In genomic region chr11:69326622-69327219, GRCh38 we compare ENCODE assay signal across 17 cellular contexts. TPM values are rescaled to one million over a fixed set of nuclear protein-coding genes. Genes with fewer than 3 reads are reported as not detected.
A peak's percentile ranks its signal among the peaks of the same experiment; 100 is the strongest.
DNase-seq lines count a peak whose midpoint lies in the region; ATAC-seq and TF ChIP-seq lines count a peak whose summit lies in the region.
"Had no signal": no experiment of that assay in that cellular context is flagged by ENCODE, and none has a peak within 500 bp of the region (broad histone marks: within the 10 kb centered on the region; RNA-seq: fewer than 3 reads in every experiment).

No MANE protein-coding gene starts in this region.

- ATAC-seq in natural killer cell: no peak
- no peak for ATAC-seq in natural killer cell treated with Interleukin-12 subunit alpha and Interleukin-12 subunit beta and Interleukin-15 and Interleukin-18, amount 100 ng/mL, for 72 hours
- no peak for ATAC-seq in sciatic nerve
- no peak for ATAC-seq in HG02852 (IDR thresholded peaks at IDR 0.05; ENCODE audit: unreplicated experiment)
- ATAC-seq: HepG2 had no signal

- no peaks in the 10 kb centered on the region for H3K4me1 Mint-ChIP-seq in natural killer cell
- H3K4me1 Mint-ChIP-seq in natural killer cell treated with Interleukin-12 subunit alpha and Interleukin-12 subunit beta and Interleukin-15 and Interleukin-18, amount 100 ng/mL, for 72 hours (ENCODE audit: low read depth in 2 of 2): peaks cover 0 to 3% of the 10 kb centered on the region in 2 donors

- intact Hi-C loops in natural killer cell (cut with micrococcal nuclease) (no loop called here), sciatic nerve (cut with DNase I) (no loop called here)

- H3K27ac ChIP-seq in coronary artery: no peak overlapping the region
- H3K27ac ChIP-seq: C4-2B, KMS-11 had no signal

- no peak overlapping the region for H3K27ac Mint-ChIP-seq in natural killer cell
- no peak overlapping the region for H3K27ac Mint-ChIP-seq in natural killer cell treated with Interleukin-12 subunit alpha and Interleukin-12 subunit beta and Interleukin-15 and Interleukin-18, amount 100 ng/mL, for 72 hours

- no peaks in the 10 kb centered on the region for H3K36me3 Mint-ChIP-seq in natural killer cell
- no peaks in the 10 kb centered on the region for H3K36me3 Mint-ChIP-seq in natural killer cell treated with Interleukin-12 subunit alpha and Interleukin-12 subunit beta and Interleukin-15 and Interleukin-18, amount 100 ng/mL, for 72 hours

- no peak for TF ChIP-seq CTCF in natural killer cell (IDR thresholded peaks at IDR 0.05)
- no peak for TF ChIP-seq CTCF in coronary artery (IDR thresholded peaks at IDR 0.05)

- peaks cover 6 to 9% of the 10 kb centered on the region in 2 donors for H3K27me3 Mint-ChIP-seq in natural killer cell (ENCODE audit: low read depth in 2 of 2)
- H3K27me3 Mint-ChIP-seq in natural killer cell treated with Interleukin-12 subunit alpha and Interleukin-12 subunit beta and Interleukin-15 and Interleukin-18, amount 100 ng/mL, for 72 hours: peaks cover 3 to 7% of the 10 kb centered on the region in 2 donors

- no peak overlapping the region for H3K4me3 ChIP-seq in coronary artery

- DNase-seq in natural killer cell (peak; percentile 7), coronary artery (ENCODE audit: low spot score) (peak; percentile 26), sciatic nerve (ENCODE audit: low spot score) (peak; percentile 17), OCI-M2 (lab: John Stamatoyannopoulos, UW; ENCODE audit: unreplicated experiment) (no peak), nucleus accumbens (lab: John Stamatoyannopoulos, UW) (no peak)
- no peak for DNase-seq in natural killer cell treated with Interleukin-12 subunit alpha and Interleukin-12 subunit beta and Interleukin-15 and Interleukin-18, amount 100 ng/mL, for 72 hours (ENCODE audit: low spot score)
- DNase-seq in activated CD4-positive, alpha-beta T cell treated with anti-CD3 and anti-CD28 coated beads for 1 hour: no peak
- DNase-seq: DND-41, NCI-H1048, NCI-H146, NCI-H2081, NCI-H510A treated with DMSO at 0.1 percent for 48 hours, NCI-H82 had no signal

- no peaks in the 10 kb centered on the region for H3K9me3 Mint-ChIP-seq in natural killer cell
- no peaks in the 10 kb centered on the region for H3K9me3 Mint-ChIP-seq in natural killer cell treated with Interleukin-12 subunit alpha and Interleukin-12 subunit beta and Interleukin-15 and Interleukin-18, amount 100 ng/mL, for 72 hours

- no peak overlapping the region for H3K4me3 Mint-ChIP-seq in natural killer cell
- no peak overlapping the region for H3K4me3 Mint-ChIP-seq in natural killer cell treated with Interleukin-12 subunit alpha and Interleukin-12 subunit beta and Interleukin-15 and Interleukin-18, amount 100 ng/mL, for 72 hours

RNA-seq across cellular contexts. Expression of gene MYEOV, which starts 32.8 kb away (rescaled TPM):
- total RNA-seq in natural killer cell (1 to 10 TPM in 2 of 3 donors, not detected in 1; 1.1 to 1.2 TPM), sciatic nerve (1.2 TPM)
- total RNA-seq in natural killer cell treated with Interleukin-12 subunit alpha and Interleukin-12 subunit beta and Interleukin-15 and Interleukin-18, amount 100 ng/mL, for 72 hours: not detected

Comparison
In these comparisons a context has a peak if more than half of its experiments do, and no peak if none do; other contexts are left out.
1. DNase-seq: peak in natural killer cell (single experiment), coronary artery (single experiment) and sciatic nerve (single experiment); none in natural killer cell treated with Interleukin-12 subunit alpha and Interleukin-12 subunit beta and Interleukin-15 and Interleukin-18, amount 100 ng/mL, for 72 hours (single experiment), OCI-M2 (single experiment), activated CD4-positive, alpha-beta T cell treated with anti-CD3 and anti-CD28 coated beads for 1 hour (single experiment) and nucleus accumbens (0 of 56).